Comparison of ENCODE assay signal across 8 cellular contexts in the genomic region with DNA sequence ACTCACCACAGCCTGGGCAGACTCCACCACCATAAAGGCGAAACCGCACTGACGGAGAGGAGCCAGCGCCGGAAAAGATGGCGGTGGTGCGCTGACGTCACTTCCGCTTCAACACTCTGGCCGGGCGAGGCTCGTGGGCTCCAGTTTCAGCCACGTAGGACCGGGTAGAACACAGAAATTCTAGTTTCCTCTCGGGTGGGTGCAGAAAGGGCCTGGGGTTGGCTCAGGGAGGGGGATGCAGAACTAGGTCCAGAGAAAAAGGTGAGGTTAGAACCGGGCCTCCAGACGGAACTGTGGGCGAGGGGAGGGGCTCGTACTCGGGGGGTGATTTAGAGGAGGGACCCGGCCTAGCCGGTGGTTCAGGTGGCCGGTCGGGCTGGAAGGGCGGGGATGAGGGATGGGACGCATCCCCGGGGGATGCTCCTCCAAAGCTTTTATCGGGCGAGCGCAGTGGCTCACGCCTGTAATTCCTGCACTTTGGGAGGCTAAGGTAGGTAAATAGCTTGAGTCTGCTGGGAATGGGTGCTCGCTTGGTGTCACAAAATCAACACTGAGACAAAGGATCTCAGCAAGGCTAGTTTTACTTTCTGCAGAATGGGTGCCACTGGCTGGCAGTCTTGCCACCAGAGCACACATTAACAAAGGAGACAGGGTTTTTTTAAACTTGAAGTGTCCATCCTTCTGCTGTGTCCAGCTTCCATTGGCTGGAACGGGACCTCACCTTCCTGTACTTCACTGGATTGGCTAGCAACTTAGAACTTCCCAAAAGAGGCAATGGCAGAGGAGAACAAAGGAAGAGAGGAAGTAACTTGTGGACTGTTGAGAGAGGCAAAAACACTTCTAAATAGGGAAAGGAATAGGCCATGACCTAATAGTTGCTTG.
A peak's percentile ranks its signal among the peaks of the same experiment; 100 is the strongest.
DNase-seq lines count a peak whose midpoint lies in the region; ATAC-seq lines count a peak whose summit lies in the region.

A gene (minus strand): TSS at position 77 of the 882 bp plus-strand sequence. CDS start 1,776 bp downstream, outside the sequence.

- DNase-seq in 8988T = peak; percentile 32
- peak; percentile 86 for DNase-seq in NCI-H345 (lab: John Stamatoyannopoulos, UW)
- DNase-seq in activated CD4-positive, CD25-positive, alpha-beta regulatory T cell treated with anti-CD3 and anti-CD28 coated beads, Interleukin-2, amount 50 U/mL, for 16 hours (ENCODE audit: low read depth, low spot score) = peak; percentile 85
- peak; percentile 90 for DNase-seq in central memory CD4-positive, alpha-beta T cell
- DNase-seq in islet precursor cell = peak; percentile 94
- DNase-seq in stimulated activated CD4-positive, alpha-beta T cell treated with anti-CD3 and anti-CD28 coated beads, Interleukin-12 subunit alpha, Interleukin-12 subunit beta, amount 100 ng/mL, for 4 hours = peak; percentile 84

- ATAC-seq in GM18867 (IDR thresholded peaks at IDR 0.05; ENCODE audit: unreplicated experiment) (peak; percentile 85), HG03159 (IDR thresholded peaks at IDR 0.05; ENCODE audit: unreplicated experiment) (peak; percentile 75)

Comparison
In these comparisons a context has a peak if more than half of its experiments do, and no peak if none do; other contexts are left out.
1. Peak in every context shown above with its lines: DNase-seq and ATAC-seq.
2. DNase-seq: peak in every context shown above with its lines; median percentile 94 in islet precursor cell; 90 in central memory CD4-positive, alpha-beta T cell; 86 in NCI-H345; 85 in activated CD4-positive, CD25-positive, alpha-beta regulatory T cell treated with anti-CD3 and anti-CD28 coated beads, Interleukin-2, amount 50 U/mL, for 16 hours; 84 in stimulated activated CD4-positive, alpha-beta T cell treated with anti-CD3 and anti-CD28 coated beads, Interleukin-12 subunit alpha, Interleukin-12 subunit beta, amount 100 ng/mL, for 4 hours; 32 in 8988T.